Comparison of ENCODE assay signal across 15 cellular contexts in genomic region chr10:128102480-128103228, GRCh38. TPM values are rescaled to one million over a fixed set of nuclear protein-coding genes. Genes with fewer than 3 reads are reported as not detected.
A peak's percentile ranks its signal among the peaks of the same experiment; 100 is the strongest.
DNase-seq lines count a peak whose midpoint lies in the region; ATAC-seq and TF ChIP-seq lines count a peak whose summit lies in the region.
"Had no signal": no experiment of that assay in that cellular context is flagged by ENCODE, and none has a peak within 500 bp of the region (broad histone marks: within the 10 kb centered on the region; RNA-seq: fewer than 3 reads in every experiment).

No MANE protein-coding gene starts in this region.

- H3K9me3 Mint-ChIP-seq in activated naive CD8-positive, alpha-beta T cell treated with anti-CD3 and anti-CD28 coated beads, Interleukin-2, amount 10 ng/mL, durations not matched to agents 7 days and 5 days, result no peaks in the 10 kb centered on the region
- H3K9me3 Mint-ChIP-seq in activated naive CD8-positive, alpha-beta T cell treated with anti-CD3 and anti-CD28 coated beads, Interleukin-2, amount 50 U/mL, for 24 hours, result no peaks in the 10 kb centered on the region

- CTCF ChIA-PET in PC-9 (lab: Charles Lee), result no interaction called here

- H3K9me3 ChIP-seq in PC-9 (ENCODE audit: insufficient read depth, low read depth) (no peaks in the 10 kb centered on the region), vagina (no peaks in the 10 kb centered on the region)
- H3K9me3 ChIP-seq: body of pancreas, esophagus muscularis mucosa, right atrium auricular region had no signal

- no peaks in the 10 kb centered on the region for H3K9me2 ChIP-seq in PC-9 (ENCODE audit: insufficient read depth)

- H3K27me3 ChIP-seq in PC-9 (ENCODE audit: insufficient read depth, low read depth) (no peaks in the 10 kb centered on the region), vagina (no peaks in the 10 kb centered on the region)
- H3K27me3 ChIP-seq: body of pancreas, esophagus muscularis mucosa, right atrium auricular region had no signal

- H3K4me1 ChIP-seq in PC-9 (replicated peaks; ENCODE audit: insufficient read depth) (no peaks in the 10 kb centered on the region), vagina (no peaks in the 10 kb centered on the region)
- H3K4me1 ChIP-seq: body of pancreas, esophagus muscularis mucosa, right atrium auricular region had no signal

- no peak for TF ChIP-seq POLR2A in vagina (IDR thresholded peaks at IDR 0.05)

- DNase-seq in activated naive CD8-positive, alpha-beta T cell treated with anti-CD3 and anti-CD28 coated beads, Interleukin-2, amount 10 ng/mL, durations not matched to agents 7 days and 5 days, result no peak
- DNase-seq in activated naive CD8-positive, alpha-beta T cell treated with anti-CD3 and anti-CD28 coated beads, Interleukin-2, amount 50 U/mL, for 24 hours, result no peak
- DNase-seq in PC-9, result no peak
- peak in 1 of 2 donors; percentile 74 for DNase-seq in left colon
- DNase-seq in vagina (ENCODE audit: extremely low spot score in 2 of 2), result peak; percentile 71 to 93
- DNase-seq: body of pancreas, dermis blood vessel endothelial cell, NCI-H1436 treated with DMSO at 0.1 percent for 48 hours, NCI-H345, SIG-M5 had no signal

- POLR2A ChIA-PET in activated naive CD8-positive, alpha-beta T cell treated with anti-CD3 and anti-CD28 coated beads, Interleukin-2, amount 10 ng/mL, durations not matched to agents 7 days and 5 days (lab: Charles Lee), result interaction anchor here (0.7 to 1.8 kb wide), 7 partner anchors 11 to 55 kb away, joined by 3 to 6 read pairs (median 5); partner anchors contain the start of gene MKI67
- POLR2A ChIA-PET in PC-9 (lab: Charles Lee; ENCODE audit: unreplicated experiment), result no interaction called here

- H3K4me2 ChIP-seq in PC-9, result no peak overlapping the region

- H3K4me3 Mint-ChIP-seq in activated naive CD8-positive, alpha-beta T cell treated with anti-CD3 and anti-CD28 coated beads, Interleukin-2, amount 10 ng/mL, durations not matched to agents 7 days and 5 days, result no peak overlapping the region
- no peak overlapping the region for H3K4me3 Mint-ChIP-seq in activated naive CD8-positive, alpha-beta T cell treated with anti-CD3 and anti-CD28 coated beads, Interleukin-2, amount 50 U/mL, for 24 hours
- H3K4me3 Mint-ChIP-seq: B cell had no signal

- H3F3A ChIP-seq in PC-9 (ENCODE audit: insufficient read depth, low read depth), result no peaks in the 10 kb centered on the region

- no peak for TF ChIP-seq CTCF in PC-9 (conservative IDR thresholded peaks at IDR 0.05)
- no peak for TF ChIP-seq CTCF in vagina (IDR thresholded peaks at IDR 0.05)

- TSS peak; percentile 3 for BruUV-seq in PC-9 (replicated peaks; lab: Mats Ljungman, UMichigan)

- H3K27me3 Mint-ChIP-seq in activated naive CD8-positive, alpha-beta T cell treated with anti-CD3 and anti-CD28 coated beads, Interleukin-2, amount 10 ng/mL, durations not matched to agents 7 days and 5 days, result no peaks in the 10 kb centered on the region
- H3K27me3 Mint-ChIP-seq in activated naive CD8-positive, alpha-beta T cell treated with anti-CD3 and anti-CD28 coated beads, Interleukin-2, amount 50 U/mL, for 24 hours, result no peaks in the 10 kb centered on the region
- H3K27me3 Mint-ChIP-seq: B cell had no signal

- H4K20me1 ChIP-seq in PC-9 (ENCODE audit: insufficient read depth), result no peaks in the 10 kb centered on the region

- H3K4me3 ChIP-seq in PC-9 (no peak overlapping the region), vagina (no peak overlapping the region)
- H3K4me3 ChIP-seq: body of pancreas, esophagus muscularis mucosa, right atrium auricular region had no signal

- intact Hi-C loops in PC-9 (cut with micrococcal nuclease; ENCODE audit: unreplicated experiment) (no loop called here), left colon (cut with DNase I, micrococcal nuclease) (no loop called here), vagina (cut with DNase I) (no loop called here)

- H3K4me1 Mint-ChIP-seq in activated naive CD8-positive, alpha-beta T cell treated with anti-CD3 and anti-CD28 coated beads, Interleukin-2, amount 10 ng/mL, durations not matched to agents 7 days and 5 days, result peaks cover 45% of the 10 kb centered on the region
- peaks cover 30% of the 10 kb centered on the region for H3K4me1 Mint-ChIP-seq in activated naive CD8-positive, alpha-beta T cell treated with anti-CD3 and anti-CD28 coated beads, Interleukin-2, amount 50 U/mL, for 24 hours
- H3K4me1 Mint-ChIP-seq: B cell had no signal

- peak overlapping the region; percentile 73 for H3K27ac Mint-ChIP-seq in activated naive CD8-positive, alpha-beta T cell treated with anti-CD3 and anti-CD28 coated beads, Interleukin-2, amount 10 ng/mL, durations not matched to agents 7 days and 5 days
- no peak overlapping the region for H3K27ac Mint-ChIP-seq in activated naive CD8-positive, alpha-beta T cell treated with anti-CD3 and anti-CD28 coated beads, Interleukin-2, amount 50 U/mL, for 24 hours
- H3K27ac Mint-ChIP-seq: B cell had no signal

- peaks cover 47% of the 10 kb centered on the region for H3K36me3 Mint-ChIP-seq in activated naive CD8-positive, alpha-beta T cell treated with anti-CD3 and anti-CD28 coated beads, Interleukin-2, amount 10 ng/mL, durations not matched to agents 7 days and 5 days
- H3K36me3 Mint-ChIP-seq in activated naive CD8-positive, alpha-beta T cell treated with anti-CD3 and anti-CD28 coated beads, Interleukin-2, amount 50 U/mL, for 24 hours (ENCODE audit: low read depth), result peaks cover 60% of the 10 kb centered on the region

- H3K27ac ChIP-seq in PC-9, result no peak overlapping the region
- H3K27ac ChIP-seq in vagina, result no peak overlapping the region
- H3K27ac ChIP-seq: body of pancreas, esophagus muscularis mucosa, right atrium auricular region had no signal

- H3K36me3 ChIP-seq in PC-9 (ENCODE audit: low read depth), result 0 out of 2 replicates have a peak, but pooled peaks cover 8% of the 10 kb centered on the region
- no peaks in the 10 kb centered on the region for H3K36me3 ChIP-seq in vagina
- H3K36me3 ChIP-seq: esophagus muscularis mucosa, right atrium auricular region had no signal

- no peaks in the 10 kb centered on the region for H3K79me2 ChIP-seq in PC-9 (ENCODE audit: low read depth)

- no peak overlapping the region for H2AFZ ChIP-seq in PC-9

- no peak for ATAC-seq in activated naive CD8-positive, alpha-beta T cell treated with anti-CD3 and anti-CD28 coated beads, Interleukin-2, amount 10 ng/mL, durations not matched to agents 7 days and 5 days (ENCODE audit: low read depth)
- no peak for ATAC-seq in activated naive CD8-positive, alpha-beta T cell treated with anti-CD3 and anti-CD28 coated beads, Interleukin-2, amount 50 U/mL, for 24 hours
- ATAC-seq in left colon (peak; percentile 97), HG02884 (IDR thresholded peaks at IDR 0.05; ENCODE audit: unreplicated experiment) (no peak), GM19467 (IDR thresholded peaks at IDR 0.05; ENCODE audit: unreplicated experiment) (no peak)
- ATAC-seq: body of pancreas had no signal

RNA-seq across cellular contexts. Expression of gene MKI67, which starts 23.6 kb away (rescaled TPM):
- 100 to 1,000 TPM; 256 to 280 TPM for total RNA-seq in activated naive CD8-positive, alpha-beta T cell treated with anti-CD3 and anti-CD28 coated beads, Interleukin-2, amount 10 ng/mL, durations not matched to agents 7 days and 5 days
- total RNA-seq in PC-9 (2021) (75.2 and 114 TPM in 2 replicates), left colon (10 to 100 TPM; 10.8 to 39.5 TPM), vagina (11.5 TPM)

Comparison
In these comparisons a context has a peak if more than half of its experiments do, and no peak if none do; other contexts are left out.
1. DNase-seq: peak in vagina (2 of 2); none in activated naive CD8-positive, alpha-beta T cell treated with anti-CD3 and anti-CD28 coated beads, Interleukin-2, amount 10 ng/mL, durations not matched to agents 7 days and 5 days (single experiment), activated naive CD8-positive, alpha-beta T cell treated with anti-CD3 and anti-CD28 coated beads, Interleukin-2, amount 50 U/mL, for 24 hours (single experiment) and PC-9 (0 of 2).